ENCODE assay signal across 12 cellular contexts in the genomic region with DNA sequence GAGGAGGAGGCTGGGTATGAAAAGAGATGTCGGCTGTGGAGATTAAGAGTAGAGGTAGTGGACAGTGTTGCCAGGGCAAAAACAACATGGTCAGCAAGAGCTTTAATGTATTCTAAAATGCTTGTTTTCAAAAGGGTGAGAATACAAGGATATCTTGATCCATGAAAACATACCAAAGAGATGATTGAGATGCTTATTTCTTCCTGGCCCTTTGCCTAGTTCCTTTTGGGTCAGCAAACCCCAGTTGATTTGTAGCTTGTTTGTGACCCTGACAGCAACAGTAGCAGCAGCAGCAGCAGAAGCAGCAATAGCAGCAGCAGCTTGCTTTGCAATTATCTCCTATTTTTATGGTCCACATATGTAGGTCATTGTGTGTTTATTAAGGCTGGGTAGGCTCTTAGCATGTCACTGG.
DNase-seq lines count a peak whose midpoint lies in the region; ATAC-seq, FAIRE-seq and TF ChIP-seq lines count a peak whose summit lies in the region.
"Had no signal": no experiment of that assay in that cellular context is flagged by ENCODE, and none has a peak within 500 bp of the region (broad histone marks: within the 10 kb centered on the region; RNA-seq: fewer than 3 reads in every experiment).

No MANE protein-coding gene starts in this region.

- intact Hi-C loops in IMR-90 (cut with micrococcal nuclease): loop anchor here (5.0 kb wide), 1 partner anchor 749 kb away; no protein-coding TSS in a partner anchor

- peak overlapping the region; percentile 16; the same call in 1 of the 2 replicates for H3K18ac ChIP-seq in IMR-90 (ENCODE audit: low read depth, low read length)

- peaks cover 17% of the 10 kb centered on the region for H3K9me1 ChIP-seq in IMR-90 (ENCODE audit: insufficient read depth, low read length)

- no peak overlapping the region for H2BK5ac ChIP-seq in IMR-90 (ENCODE audit: low read depth, low read length, poor library complexity, severe bottlenecking)

- H3K4ac ChIP-seq in IMR-90 (ENCODE audit: low read depth, low read length): peak overlapping the region; percentile 34; the same call in 1 of the 2 replicates

- no peak overlapping the region for H4K5ac ChIP-seq in IMR-90 (ENCODE audit: low read depth, low read length)

- H3K23ac ChIP-seq in IMR-90 (ENCODE audit: low read depth, low read length): peak overlapping the region; percentile 78

- no peak overlapping the region for H2AFZ ChIP-seq in IMR-90 (replicated peaks; ENCODE audit: low read length, poor library complexity)

- FAIRE-seq in islet of Langerhans (lab: Jason Lieb, UNC): peak; percentile 13
- FAIRE-seq: RCC 7860 had no signal

- H2AK5ac ChIP-seq in IMR-90 (ENCODE audit: low read depth, low read length): peak overlapping the region; percentile 67; the same call in 1 of the 2 replicates

- H3K9me3 ChIP-seq in IMR-90 (ENCODE audit: control insufficient read depth, insufficient read depth, low read length): no peaks in the 10 kb centered on the region

- H3K56ac ChIP-seq in IMR-90 (ENCODE audit: extremely low read depth, insufficient read depth, low read length): 0 out of 2 replicates have a peak overlapping the region, but pooled peaks have one; percentile 9

- H3K4me3 Mint-ChIP-seq in stimulated activated memory B cell treated with anti-CD40 and anti-IgM and Interleukin-4, amounts not matched to agents 10 μg/mL and 1 μg/mL and 100 μg/mL, for 72 hours: no peak overlapping the region
- H3K4me3 Mint-ChIP-seq in natural killer cell treated with Interleukin-12 subunit alpha and Interleukin-12 subunit beta and Interleukin-15 and Interleukin-18, amount 100 ng/mL, for 72 hours: no peak overlapping the region
- H3K4me3 Mint-ChIP-seq: activated naive CD4-positive, alpha-beta T cell treated with anti-CD3 and anti-CD28 coated beads, Interleukin-2, amount 10 ng/mL, durations not matched to agents 7 days and 5 days had no signal

- no peak overlapping the region; the same call in 1 of the 2 replicates for H2BK120ac ChIP-seq in IMR-90 (ENCODE audit: low read depth, low read length)

- no peak overlapping the region for H2AK9ac ChIP-seq in IMR-90 (replicated peaks; ENCODE audit: low read depth, low read length, poor library complexity)

- peak overlapping the region; percentile 72; the same call in 1 of the 2 replicates for H3K14ac ChIP-seq in IMR-90 (replicated peaks; ENCODE audit: low read depth, low read length)

- TF ChIP-seq RAD21 in IMR-90 (IDR thresholded peaks at IDR 0.05; ENCODE audit: low read length): no peak

- no peak for TF ChIP-seq CTCF in IMR-90 (conservative IDR thresholded peaks at IDR 0.05; ENCODE audit: low read depth, low read length)

- H3K4me2 ChIP-seq in IMR-90 (ENCODE audit: low read depth, low read length): peak overlapping the region; percentile 36; the same call in 1 of the 2 replicates

- H3K27me3 Mint-ChIP-seq in stimulated activated memory B cell treated with anti-CD40 and anti-IgM and Interleukin-4, amounts not matched to agents 10 μg/mL and 1 μg/mL and 100 μg/mL, for 72 hours: no peaks in the 10 kb centered on the region
- no peaks in the 10 kb centered on the region for H3K27me3 Mint-ChIP-seq in natural killer cell treated with Interleukin-12 subunit alpha and Interleukin-12 subunit beta and Interleukin-15 and Interleukin-18, amount 100 ng/mL, for 72 hours
- H3K27me3 Mint-ChIP-seq: activated naive CD4-positive, alpha-beta T cell treated with anti-CD3 and anti-CD28 coated beads, Interleukin-2, amount 10 ng/mL, durations not matched to agents 7 days and 5 days had no signal

- dilution Hi-C loops in IMR-90 (cut with HindIII; ENCODE audit: low sequenced_read_pairs, unreplicated experiment): no loop called here

- no peak overlapping the region for H3K27ac ChIP-seq in IMR-90 (ENCODE audit: insufficient read depth, low read length)

- peaks cover 38% of the 10 kb centered on the region for H3K36me3 Mint-ChIP-seq in stimulated activated memory B cell treated with anti-CD40 and anti-IgM and Interleukin-4, amounts not matched to agents 10 μg/mL and 1 μg/mL and 100 μg/mL, for 72 hours
- peaks cover under 1% of the 10 kb centered on the region for H3K36me3 Mint-ChIP-seq in natural killer cell treated with Interleukin-12 subunit alpha and Interleukin-12 subunit beta and Interleukin-15 and Interleukin-18, amount 100 ng/mL, for 72 hours

- peaks cover 5% of the 10 kb centered on the region for H3K9me3 Mint-ChIP-seq in stimulated activated memory B cell treated with anti-CD40 and anti-IgM and Interleukin-4, amounts not matched to agents 10 μg/mL and 1 μg/mL and 100 μg/mL, for 72 hours
- peaks cover 2% of the 10 kb centered on the region for H3K9me3 Mint-ChIP-seq in natural killer cell treated with Interleukin-12 subunit alpha and Interleukin-12 subunit beta and Interleukin-15 and Interleukin-18, amount 100 ng/mL, for 72 hours
- H3K9me3 Mint-ChIP-seq: activated naive CD4-positive, alpha-beta T cell treated with anti-CD3 and anti-CD28 coated beads, Interleukin-2, amount 10 ng/mL, durations not matched to agents 7 days and 5 days had no signal

- 0 out of 2 replicates have a peak overlapping the region, but pooled peaks have one; percentile 72 for H2BK20ac ChIP-seq in IMR-90 (ENCODE audit: low read depth, low read length)

- no peak for TF ChIP-seq POLR2A in IMR-90 (IDR thresholded peaks at IDR 0.05; ENCODE audit: low read depth, low read length)

- H2BK15ac ChIP-seq in IMR-90 (ENCODE audit: low read depth, low read length): 0 out of 3 replicates have a peak overlapping the region, but pooled peaks have one; percentile 53

- H3K36me3 ChIP-seq in IMR-90 (ENCODE audit: control insufficient read depth, insufficient read depth, low read length): peaks cover 5% of the 10 kb centered on the region; the same call in 1 of the 2 replicates

- no peak overlapping the region for H3K4me3 ChIP-seq in IMR-90 (ENCODE audit: insufficient read depth, low read depth, low read length)

- peaks cover 35% of the 10 kb centered on the region for H4K20me1 ChIP-seq in IMR-90 (ENCODE audit: insufficient read depth, low read length)

- POLR2A ChIA-PET in IMR-90 (lab: Charles Lee; ENCODE audit: unreplicated experiment): no interaction called here

- no peak for ATAC-seq in IMR-90 (ENCODE audit: low read depth)
- no peak for ATAC-seq in stimulated activated memory B cell treated with anti-CD40 and anti-IgM and Interleukin-4, amounts not matched to agents 10 μg/mL and 1 μg/mL and 100 μg/mL, for 72 hours
- no peak for ATAC-seq in natural killer cell treated with Interleukin-12 subunit alpha and Interleukin-12 subunit beta and Interleukin-15 and Interleukin-18, amount 100 ng/mL, for 72 hours
- no peak for ATAC-seq in HG02970 (IDR thresholded peaks at IDR 0.05; ENCODE audit: low FRiP score, unreplicated experiment)

- no peaks in the 10 kb centered on the region for H3K27me3 ChIP-seq in IMR-90 (ENCODE audit: control insufficient read depth, insufficient read depth, low read length)

- peaks cover 28 to 70% of the 10 kb centered on the region in 2 experiments for H3K79me1 ChIP-seq in IMR-90 (ENCODE audit: low read depth in 1 of 2, low read length in 2 of 2)

- no peak overlapping the region; the same call in 1 of the 2 replicates for H4K91ac ChIP-seq in IMR-90 (ENCODE audit: insufficient read depth, low read depth, low read length)

- no TSS peak for BruUV-seq in IMR-90 (replicated peaks; lab: Mats Ljungman, UMichigan)

- DNase-seq in IMR-90: peak; percentile 61
- DNase-seq in brain pericyte (ENCODE audit: low read depth, low spot score): peak; percentile 38
- DNase-seq in natural killer cell treated with Interleukin-12 subunit alpha and Interleukin-12 subunit beta and Interleukin-15 and Interleukin-18, amount 100 ng/mL, for 72 hours (ENCODE audit: low spot score): no peak
- DNase-seq in T-helper 9 cell: no peak
- DNase-seq: activated CD8-positive, alpha-beta memory T cell treated with anti-CD3 and anti-CD28 coated beads for 24 hours; activated naive CD4-positive, alpha-beta T cell treated with anti-CD3 and anti-CD28 coated beads, Interleukin-2, amount 10 ng/mL, durations not matched to agents 7 days and 5 days; GOT3; NCI-H1092 treated with DMSO at 0.1 percent for 48 hours had no signal

- H3K9ac ChIP-seq in IMR-90 (ENCODE audit: low read depth, low read length): no peak overlapping the region

- H3K4me1 Mint-ChIP-seq in stimulated activated memory B cell treated with anti-CD40 and anti-IgM and Interleukin-4, amounts not matched to agents 10 μg/mL and 1 μg/mL and 100 μg/mL, for 72 hours: peaks cover 41% of the 10 kb centered on the region
- peaks cover 17 to 21% of the 10 kb centered on the region in 2 donors for H3K4me1 Mint-ChIP-seq in natural killer cell treated with Interleukin-12 subunit alpha and Interleukin-12 subunit beta and Interleukin-15 and Interleukin-18, amount 100 ng/mL, for 72 hours (ENCODE audit: low read depth in 2 of 2)
- H3K4me1 Mint-ChIP-seq: activated naive CD4-positive, alpha-beta T cell treated with anti-CD3 and anti-CD28 coated beads, Interleukin-2, amount 10 ng/mL, durations not matched to agents 7 days and 5 days had no signal

- no CpG with 5 or more reads among the region's 1 CpG for WGBS in IMR-90 (ENCODE audit: extremely low coverage in 2 of 2, insufficient read length in 1 of 2), 2 experiments

- CTCF ChIA-PET in IMR-90 (lab: Yijun Ruan, JAX): no interaction called here

- H3K27ac Mint-ChIP-seq in stimulated activated memory B cell treated with anti-CD40 and anti-IgM and Interleukin-4, amounts not matched to agents 10 μg/mL and 1 μg/mL and 100 μg/mL, for 72 hours: peak overlapping the region; percentile 17
- no peak overlapping the region for H3K27ac Mint-ChIP-seq in natural killer cell treated with Interleukin-12 subunit alpha and Interleukin-12 subunit beta and Interleukin-15 and Interleukin-18, amount 100 ng/mL, for 72 hours
- H3K27ac Mint-ChIP-seq: activated naive CD4-positive, alpha-beta T cell treated with anti-CD3 and anti-CD28 coated beads, Interleukin-2, amount 10 ng/mL, durations not matched to agents 7 days and 5 days had no signal

- in situ Hi-C loops in IMR-90 (cut with MboI; ENCODE audit: low sequenced_read_pairs): no loop called here

- peaks cover 14% of the 10 kb centered on the region for H3K4me1 ChIP-seq in IMR-90 (ENCODE audit: control insufficient read depth, insufficient read depth, low read length)

- H4K8ac ChIP-seq in IMR-90 (ENCODE audit: low read depth in 2 of 2, low read length in 2 of 2): peak overlapping the region in 1 of 2 experiments; percentile 51; a peak in 1 of 4 replicates

TF ChIP-seq in IMR-90, 13 proteins besides CTCF, POLR2A, EP300 and RAD21 (continues in another document):
- TF ChIP-seq FOS (IDR thresholded peaks at IDR 0.05; ENCODE audit: low read depth, low read length): no peak
- no peak for TF ChIP-seq MAZ (IDR thresholded peaks at IDR 0.05; ENCODE audit: borderline replicate concordance, low read depth, low read length)

Comparison
In these comparisons a context has a peak if more than half of its experiments do, and no peak if none do; other contexts are left out.
1. DNase-seq: peak in IMR-90 (single experiment) and brain pericyte (single experiment); none in natural killer cell treated with Interleukin-12 subunit alpha and Interleukin-12 subunit beta and Interleukin-15 and Interleukin-18, amount 100 ng/mL, for 72 hours (single experiment) and T-helper 9 cell (single experiment).